8 cellular contexts compared by ENCODE assay signal in genomic region chr2:197707316-197708213, GRCh38. TPM values are rescaled to one million over a fixed set of nuclear protein-coding genes. Genes with fewer than 3 reads are reported as not detected.
DNase-seq lines count a peak whose midpoint lies in the region; ATAC-seq, FAIRE-seq and TF ChIP-seq lines count a peak whose summit lies in the region.

No MANE protein-coding gene starts in this region.

- no peak for TF ChIP-seq POLR2A in body of pancreas (IDR thresholded peaks at IDR 0.05)

- H3K4me1 ChIP-seq in body of pancreas (peaks cover 29% of the 10 kb centered on the region), kidney (ENCODE audit: control insufficient read depth in 1 of 2, insufficient read depth in 1 of 2, low read depth in 1 of 2, low read length in 2 of 2) (peaks cover 7 to 16% of the 10 kb centered on the region in 2 donors)

- H3K36me3 ChIP-seq in body of pancreas (replicated peaks in 1 of 2; ENCODE audit: insufficient read depth in 1 of 2, low read depth in 2 of 2) (no peaks in the 10 kb centered on the region), kidney (ENCODE audit: control insufficient read depth in 1 of 2, insufficient read depth in 2 of 2, low read length in 2 of 2) (peaks cover 0 to 2% of the 10 kb centered on the region in 2 donors)

- no peak for ATAC-seq in body of pancreas

- peaks cover 48% of the 10 kb centered on the region for H3K4me1 Mint-ChIP-seq in CD14-positive monocyte

- H3K27ac Mint-ChIP-seq in CD14-positive monocyte = peak overlapping the region in 1 of 7 donors; percentile 5

- H3K4me3 ChIP-seq in body of pancreas = no peak overlapping the region
- peak overlapping the region; percentile 89 to 90 for H3K4me3 ChIP-seq in kidney (ENCODE audit: low read length in 2 of 2)

- peak; percentile 85 for TF ChIP-seq CTCF in CD14-positive monocyte (IDR thresholded peaks at IDR 0.05)
- TF ChIP-seq CTCF in body of pancreas (IDR thresholded peaks at IDR 0.05) = peak; percentile 18 to 79 (median 65)
- TF ChIP-seq CTCF in kidney (IDR thresholded peaks at IDR 0.05; ENCODE audit: borderline replicate concordance, extremely low read depth, insufficient read depth) = peak; percentile 80

- H3K27ac ChIP-seq in body of pancreas (no peak overlapping the region), kidney (ENCODE audit: low read depth in 2 of 2, low read length in 2 of 2) (no peak overlapping the region)

- H3K9me3 ChIP-seq in body of pancreas (no peaks in the 10 kb centered on the region), kidney (ENCODE audit: control insufficient read depth in 1 of 2, low read length in 2 of 2) (no peaks in the 10 kb centered on the region)

- intact Hi-C loops in CD14-positive monocyte (cut with micrococcal nuclease) (loop anchor here in 1 of 2 donors (10.0 kb wide), 3 partner anchors 77 to 253 kb away; partner anchors contain the start of genes BOLL, COQ10B and MOB4), body of pancreas (cut with DNase I) (no loop called here), kidney (cut with DNase I) (no loop called here)

- FAIRE-seq in GM19239 (lab: Jason Lieb, UNC) (peak; percentile 94), kidney (lab: Jason Lieb, UNC) (peak; percentile 33)

- H3K27me3 ChIP-seq in body of pancreas = no peaks in the 10 kb centered on the region

- H3K36me3 Mint-ChIP-seq in CD14-positive monocyte = peaks cover 7 to 12% of the 10 kb centered on the region in 2 donors

- peak overlapping the region in 1 of 2 donors; percentile 7 for H3K9ac ChIP-seq in kidney (ENCODE audit: low read length in 2 of 2)

- 2 to 3% methylated on average over 4 of the region's 4 CpGs for WGBS in body of pancreas, 2 donors

- H3K9me3 Mint-ChIP-seq in CD14-positive monocyte = no peaks in the 10 kb centered on the region

- DNase-seq in CD14-positive monocyte (ENCODE audit: low spot score) (no peak), GM19239 (ENCODE audit: insufficient read length, low spot score) (no peak), NCI-H748 (lab: John Stamatoyannopoulos, UW; ENCODE audit: unreplicated experiment) (peak; percentile 58), body of pancreas (peak in 1 of 4 donors; percentile 19), kidney (no peak), stromal cell of bone marrow (ENCODE audit: low read depth) (peak; percentile 40), GDM1 (lab: John Stamatoyannopoulos, UW) (no peak)
- no peak for DNase-seq in activated CD8-positive, alpha-beta memory T cell treated with anti-CD3 and anti-CD28 coated beads, Interleukin-2, amount 50 U/mL, for 4 hours

- peak overlapping the region; percentile 12 to 48 for H3K4me3 Mint-ChIP-seq in CD14-positive monocyte

- H3K27me3 Mint-ChIP-seq in CD14-positive monocyte (ENCODE audit: low read depth in 3 of 3) = peaks cover 0 to 4% (median under 1%) of the 10 kb centered on the region in 3 donors

RNA-seq across cellular contexts. Expression of gene MARS2, which starts 2.4 kb away (rescaled TPM):
- polyA plus RNA-seq in CD14-positive monocyte (1 to 10 TPM in 1 of 2 donors, under 1 TPM in 1; 0.66 to 1.3 TPM), kidney (ENCODE audit: insufficient read depth, low read depth, low replicate concordance) (3.2 TPM)
- total RNA-seq in body of pancreas (10 to 100 TPM in 1 of 2 donors, 1 to 10 TPM in 1; 6.5 to 12.2 TPM), kidney (6.3 TPM)

RNA-seq across cellular contexts. Expression of gene RFTN2, which starts 32.2 kb away (rescaled TPM):
- polyA plus RNA-seq in CD14-positive monocyte (under 1 TPM in 1 of 2 donors, not detected in 1; 0.02 TPM), kidney (ENCODE audit: insufficient read depth, low read depth, low replicate concordance) (1.4 TPM)
- total RNA-seq in body of pancreas (10 to 100 TPM in 1 of 2 donors, 1 to 10 TPM in 1; 1.3 to 11.9 TPM), kidney (4.0 TPM)

Comparison
In these comparisons a context has a peak if more than half of its experiments do, and no peak if none do; other contexts are left out.
1. DNase-seq: peak in NCI-H748 (single experiment) and stromal cell of bone marrow (single experiment); none in CD14-positive monocyte (single experiment), GM19239 (single experiment), kidney (single experiment), GDM1 (single experiment) and activated CD8-positive, alpha-beta memory T cell treated with anti-CD3 and anti-CD28 coated beads, Interleukin-2, amount 50 U/mL, for 4 hours (single experiment).
2. H3K4me3 ChIP-seq: peak in kidney (2 of 2); none in body of pancreas (0 of 2).
3. Peak in every context shown above with its lines, with median percentiles within 50 percentile points of each other: CTCF ChIP-seq.